In the genomic region with DNA sequence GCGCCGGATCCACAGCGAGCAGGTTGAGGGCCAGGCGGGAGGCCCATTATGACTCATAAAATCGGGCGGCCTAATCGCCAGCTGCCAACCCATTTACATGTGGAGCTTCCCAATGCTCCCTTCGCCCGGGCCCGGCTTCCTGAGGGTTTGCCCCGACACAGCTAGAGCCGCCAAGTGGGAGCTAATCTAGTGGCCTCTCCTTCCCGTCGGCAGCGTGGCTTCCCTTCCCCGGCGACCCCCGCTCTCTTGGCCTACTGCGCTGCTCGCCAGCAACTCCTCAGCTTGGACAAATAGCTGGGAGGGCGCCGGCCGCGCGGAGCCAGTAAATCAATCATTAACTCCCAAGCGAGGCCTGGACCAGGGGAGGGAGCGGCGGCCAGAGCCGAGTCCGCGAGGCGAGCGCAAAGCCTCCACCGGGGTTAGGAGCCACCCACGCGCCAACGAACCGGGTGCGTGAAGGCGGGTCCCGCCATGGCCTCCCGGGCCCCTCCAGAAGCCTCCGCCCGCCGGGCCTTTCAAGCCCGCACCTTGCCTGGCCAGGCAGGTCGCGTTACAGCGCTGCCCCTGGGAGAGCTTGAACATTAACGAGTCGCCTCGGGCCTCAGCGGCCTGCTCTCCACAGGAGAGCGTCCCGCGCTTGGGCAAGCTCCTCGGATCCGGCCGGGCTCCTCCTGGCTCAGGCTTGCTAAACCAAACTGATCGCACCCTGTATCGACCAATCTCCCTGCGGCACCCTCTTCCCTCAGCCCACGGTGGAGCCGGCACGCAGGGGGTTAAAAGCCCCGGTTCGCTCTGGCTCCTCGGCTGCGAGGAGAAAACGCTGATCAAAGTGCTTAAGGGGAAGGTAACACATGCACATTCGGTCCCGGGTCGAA, we compare ENCODE assay signal across 1 cellular context.
TF ChIP-seq lines count a peak whose summit lies in the region.

No MANE protein-coding gene starts in this region.

TF ChIP-seq in HepG2, 621 proteins besides CTCF, POLR2A, EP300 and RAD21 (continued from another document and continues in another):
- TF ChIP-seq ZNF333 (CRISPR knock-in tag; IDR thresholded peaks at IDR 0.05; ENCODE audit: borderline replicate concordance) (no peak), ZNF761 (CRISPR knock-in tag; conservative IDR thresholded peaks at IDR 0.05) (peak; percentile 74; the same call in 1 of the 2 replicates), ZNF792 (CRISPR knock-in tag; IDR thresholded peaks at IDR 0.05) (no peak), ZNF235 (CRISPR knock-in tag; IDR thresholded peaks at IDR 0.05; ENCODE audit: borderline replicate concordance) (0 out of 2 replicates have a peak, but pooled peaks have one; percentile 1), PAXIP1 (CRISPR knock-in tag; conservative IDR thresholded peaks at IDR 0.05) (peak; percentile 50), HOXA9 (CRISPR knock-in tag; IDR thresholded peaks at IDR 0.05; ENCODE audit: borderline replicate concordance) (0 out of 2 replicates have a peak, but pooled peaks have one; percentile 58), SOX13 (IDR thresholded peaks at IDR 0.05) (no peak), SOX13 (CRISPR knock-in tag; conservative IDR thresholded peaks at IDR 0.05 in 1 of 2, IDR thresholded peaks at IDR 0.05 in 1 of 2) (peak in 1 of 2 experiments; percentile 37; a peak in 1 of 4 replicates), NCOR1 (IDR thresholded peaks at IDR 0.05; ENCODE audit: borderline replicate concordance, low read length) (no peak), PCBP1 (IDR thresholded peaks at IDR 0.05; ENCODE audit: borderline replicate concordance, low read depth, low read length) (no peak), ZC3H4 (CRISPR knock-in tag; IDR thresholded peaks at IDR 0.05; ENCODE audit: borderline replicate concordance) (0 out of 2 replicates have a peak, but pooled peaks have one; percentile 49), ZNF704 (CRISPR knock-in tag; IDR thresholded peaks at IDR 0.05; ENCODE audit: borderline replicate concordance) (peak; percentile 40; the same call in 1 of the 2 replicates), NFE2L1 (CRISPR knock-in tag; IDR thresholded peaks at IDR 0.05; ENCODE audit: borderline replicate concordance) (no peak), ZNF720 (CRISPR knock-in tag; IDR thresholded peaks at IDR 0.05) (no peak), MED13 (CRISPR knock-in tag; IDR thresholded peaks at IDR 0.05) (no peak), ZNF629 (CRISPR knock-in tag; conservative IDR thresholded peaks at IDR 0.05) (no peak), SKIL (CRISPR knock-in tag; IDR thresholded peaks at IDR 0.05; ENCODE audit: borderline replicate concordance) (0 out of 2 replicates have a peak, but pooled peaks have one; percentile 13), ZSCAN29 (CRISPR knock-in tag; conservative IDR thresholded peaks at IDR 0.05) (0 out of 2 replicates have a peak, but pooled peaks have one; percentile 63), HDAC1 (CRISPR knock-in tag; IDR thresholded peaks at IDR 0.05) (peak; percentile 51), MYC (CRISPR knock-in tag; IDR thresholded peaks at IDR 0.05; ENCODE audit: borderline replicate concordance) (peak; percentile 32), KMT2B (CRISPR knock-in tag; IDR thresholded peaks at IDR 0.05) (no peak), ASH2L (IDR thresholded peaks at IDR 0.05; ENCODE audit: insufficient read length, low read depth, low read length) (peak; percentile 82), GZF1 (CRISPR knock-in tag; IDR thresholded peaks at IDR 0.05) (0 out of 2 replicates have a peak, but pooled peaks have one; percentile 58), ESRRA (CRISPR knock-in tag; IDR thresholded peaks at IDR 0.05; ENCODE audit: low read depth) (0 out of 2 replicates have a peak, but pooled peaks have one; percentile 34), ATF7 (IDR thresholded peaks at IDR 0.05) (no peak), ATF7 (CRISPR knock-in tag; IDR thresholded peaks at IDR 0.05) (no peak), ZFP91 (CRISPR knock-in tag; IDR thresholded peaks at IDR 0.05; ENCODE audit: borderline replicate concordance) (peak; percentile 66; the same call in 1 of the 2 replicates), CHCHD3 (CRISPR knock-in tag; IDR thresholded peaks at IDR 0.05) (no peak), GATAD1 (CRISPR knock-in tag; IDR thresholded peaks at IDR 0.05) (peak; percentile 21; the same call in 1 of the 2 replicates), ARID4A (CRISPR knock-in tag; IDR thresholded peaks at IDR 0.05; ENCODE audit: borderline replicate concordance) (peak; percentile 23; the same call in 1 of the 2 replicates), ZFX (CRISPR knock-in tag; IDR thresholded peaks at IDR 0.05; ENCODE audit: low read depth) (peak; percentile 83), SIX1 (CRISPR knock-in tag; IDR thresholded peaks at IDR 0.05; ENCODE audit: borderline replicate concordance) (no peak), JARID2 (CRISPR knock-in tag; IDR thresholded peaks at IDR 0.05; ENCODE audit: insufficient replicate concordance) (no peak), FOSL2 (CRISPR knock-in tag; IDR thresholded peaks at IDR 0.05) (peak; percentile 74), YEATS4 (CRISPR knock-in tag; IDR thresholded peaks at IDR 0.05; ENCODE audit: borderline replicate concordance) (no peak), JUND (CRISPR knock-in tag; IDR thresholded peaks at IDR 0.05) (no peak), ZNF501 (CRISPR knock-in tag; IDR thresholded peaks at IDR 0.05) (0 out of 2 replicates have a peak, but pooled peaks have one; percentile 57), HNRNPLL (IDR thresholded peaks at IDR 0.05; ENCODE audit: low read depth, low read length, poor library complexity, severe bottlenecking) (peak; percentile 12)
- TF ChIP-seq, protein P1, sequence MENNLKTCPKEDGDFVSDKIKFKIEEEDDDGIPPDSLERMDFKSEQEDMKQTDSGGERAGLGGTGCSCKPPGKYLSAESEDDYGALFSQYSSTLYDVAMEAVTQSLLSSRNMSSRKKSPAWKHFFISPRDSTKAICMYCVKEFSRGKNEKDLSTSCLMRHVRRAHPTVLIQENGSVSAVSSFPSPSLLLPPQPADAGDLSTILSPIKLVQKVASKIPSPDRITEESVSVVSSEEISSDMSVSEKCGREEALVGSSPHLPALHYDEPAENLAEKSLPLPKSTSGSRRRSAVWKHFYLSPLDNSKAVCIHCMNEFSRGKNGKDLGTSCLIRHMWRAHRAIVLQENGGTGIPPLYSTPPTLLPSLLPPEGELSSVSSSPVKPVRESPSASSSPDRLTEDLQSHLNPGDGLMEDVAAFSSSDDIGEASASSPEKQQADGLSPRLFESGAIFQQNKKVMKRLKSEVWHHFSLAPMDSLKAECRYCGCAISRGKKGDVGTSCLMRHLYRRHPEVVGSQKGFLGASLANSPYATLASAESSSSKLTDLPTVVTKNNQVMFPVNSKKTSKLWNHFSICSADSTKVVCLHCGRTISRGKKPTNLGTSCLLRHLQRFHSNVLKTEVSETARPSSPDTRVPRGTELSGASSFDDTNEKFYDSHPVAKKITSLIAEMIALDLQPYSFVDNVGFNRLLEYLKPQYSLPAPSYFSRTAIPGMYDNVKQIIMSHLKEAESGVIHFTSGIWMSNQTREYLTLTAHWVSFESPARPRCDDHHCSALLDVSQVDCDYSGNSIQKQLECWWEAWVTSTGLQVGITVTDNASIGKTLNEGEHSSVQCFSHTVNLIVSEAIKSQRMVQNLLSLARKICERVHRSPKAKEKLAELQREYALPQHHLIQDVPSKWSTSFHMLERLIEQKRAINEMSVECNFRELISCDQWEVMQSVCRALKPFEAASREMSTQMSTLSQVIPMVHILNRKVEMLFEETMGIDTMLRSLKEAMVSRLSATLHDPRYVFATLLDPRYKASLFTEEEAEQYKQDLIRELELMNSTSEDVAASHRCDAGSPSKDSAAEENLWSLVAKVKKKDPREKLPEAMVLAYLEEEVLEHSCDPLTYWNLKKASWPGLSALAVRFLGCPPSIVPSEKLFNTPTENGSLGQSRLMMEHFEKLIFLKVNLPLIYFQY (CRISPR knock-in tag; IDR thresholded peaks at IDR 0.05; ENCODE audit: borderline replicate concordance): no peak
- TF ChIP-seq, protein P2, sequence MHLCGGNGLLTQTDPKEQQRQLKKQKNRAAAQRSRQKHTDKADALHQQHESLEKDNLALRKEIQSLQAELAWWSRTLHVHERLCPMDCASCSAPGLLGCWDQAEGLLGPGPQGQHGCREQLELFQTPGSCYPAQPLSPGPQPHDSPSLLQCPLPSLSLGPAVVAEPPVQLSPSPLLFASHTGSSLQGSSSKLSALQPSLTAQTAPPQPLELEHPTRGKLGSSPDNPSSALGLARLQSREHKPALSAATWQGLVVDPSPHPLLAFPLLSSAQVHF (CRISPR knock-in tag; IDR thresholded peaks at IDR 0.05): peak; percentile 69; the same call in 1 of the 2 replicates
- TF ChIP-seq, protein P3, sequence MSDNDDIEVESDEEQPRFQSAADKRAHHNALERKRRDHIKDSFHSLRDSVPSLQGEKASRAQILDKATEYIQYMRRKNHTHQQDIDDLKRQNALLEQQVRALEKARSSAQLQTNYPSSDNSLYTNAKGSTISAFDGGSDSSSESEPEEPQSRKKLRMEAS (IDR thresholded peaks at IDR 0.05): peak; percentile 60
